ENCODE assay signal across 8 cellular contexts in the genomic region with DNA sequence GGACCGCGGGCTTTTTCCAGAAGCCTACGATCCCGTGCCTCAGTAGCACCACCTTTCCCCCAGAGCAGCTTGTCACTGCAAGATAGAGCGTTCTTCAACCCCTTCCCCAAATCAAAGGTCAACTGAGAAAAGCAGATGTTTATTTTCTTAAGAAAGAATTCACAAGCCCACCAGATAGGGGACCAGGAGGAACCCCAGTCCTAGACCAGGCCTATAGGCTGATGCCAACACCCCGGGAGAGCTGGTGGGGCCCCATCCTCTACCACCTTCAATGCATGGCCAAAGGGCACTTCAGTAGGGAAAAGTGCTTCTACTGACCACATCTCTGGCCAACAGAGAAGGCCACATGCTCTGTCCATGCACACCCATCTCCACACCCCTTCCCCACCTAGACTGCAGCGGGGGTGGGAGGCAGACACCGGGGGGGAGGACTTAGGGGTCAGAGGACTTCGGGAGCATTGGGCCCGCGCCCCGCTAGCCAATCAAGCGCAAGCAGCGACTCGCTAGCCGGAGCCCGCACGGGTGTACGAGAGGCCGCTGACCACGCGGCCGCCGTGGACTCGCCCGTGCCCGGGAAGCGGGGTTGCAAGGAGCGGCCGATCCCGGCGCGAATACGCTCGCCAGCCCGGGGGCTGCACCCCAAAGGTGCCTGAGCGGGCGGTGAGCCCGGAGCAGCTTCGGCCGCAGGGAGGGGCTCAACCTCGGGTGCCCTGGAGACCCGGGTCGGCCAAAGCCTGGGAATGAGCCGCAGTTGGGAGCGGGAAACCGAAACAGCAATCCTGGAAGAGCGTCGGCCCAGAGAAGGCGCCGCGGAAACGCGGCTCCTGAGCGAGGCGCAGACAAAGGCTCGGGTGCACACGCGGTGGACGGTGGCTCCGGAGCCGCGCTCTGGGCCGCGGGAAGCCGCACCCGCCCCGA. TPM values are rescaled to one million over a fixed set of nuclear protein-coding genes. Genes with fewer than 3 reads are reported as not detected.
DNase-seq lines count a peak whose midpoint lies in the region; ATAC-seq and TF ChIP-seq lines count a peak whose summit lies in the region.

No MANE protein-coding gene starts in this region.

- no peaks in the 10 kb centered on the region for H3K9me3 ChIP-seq in HUES48 (ENCODE audit: control insufficient read depth, insufficient read depth, low read length)

- H3K36me3 Mint-ChIP-seq in chondrocyte (ENCODE audit: low read depth) = no peaks in the 10 kb centered on the region
- peaks cover 2 to 3% of the 10 kb centered on the region in 2 donors for H3K36me3 Mint-ChIP-seq in stimulated activated naive B cell treated with anti-CD40 and anti-IgM and Interleukin-4, amounts not matched to agents 10 μg/mL and 1 μg/mL and 100 μg/mL, for 72 hours

- ATAC-seq in stimulated activated naive B cell treated with anti-CD40 and anti-IgM and Interleukin-4, amounts not matched to agents 10 μg/mL and 1 μg/mL and 100 μg/mL, for 72 hours (replicated peaks) = no peak

- POLR2A ChIA-PET in GM10248 (lab: Yijun Ruan, JAX) = no interaction called here

- no peaks in the 10 kb centered on the region for H3K36me3 ChIP-seq in HUES48 (ENCODE audit: control insufficient read depth, insufficient read depth, low read length)

- DNase-seq in chondrocyte (ENCODE audit: low spot score) (no peak), kidney tubule cell (ENCODE audit: low spot score) (peak; percentile 46), SW480 (ENCODE audit: low spot score) (no peak), GM10248 (ENCODE audit: extremely low spot score) (no peak), SK-N-DZ (ENCODE audit: low spot score) (no peak), GDM1 (lab: John Stamatoyannopoulos, UW) (no peak)
- no peak for DNase-seq in stimulated activated naive B cell treated with anti-CD40 and anti-IgM and Interleukin-4, amounts not matched to agents 10 μg/mL and 1 μg/mL and 100 μg/mL, for 72 hours

- CTCF ChIA-PET in GM10248 (lab: Yijun Ruan, JAX) = no interaction called here

- H3K4me3 Mint-ChIP-seq in chondrocyte (ENCODE audit: unreplicated experiment) = peak overlapping the region; percentile 69
- no peak overlapping the region for H3K4me3 Mint-ChIP-seq in stimulated activated naive B cell treated with anti-CD40 and anti-IgM and Interleukin-4, amounts not matched to agents 10 μg/mL and 1 μg/mL and 100 μg/mL, for 72 hours

- no peak overlapping the region for H3K27ac Mint-ChIP-seq in chondrocyte (ENCODE audit: unreplicated experiment)
- H3K27ac Mint-ChIP-seq in stimulated activated naive B cell treated with anti-CD40 and anti-IgM and Interleukin-4, amounts not matched to agents 10 μg/mL and 1 μg/mL and 100 μg/mL, for 72 hours = peak overlapping the region; percentile 79

- peaks cover 41% of the 10 kb centered on the region for H3K4me1 ChIP-seq in HUES48 (ENCODE audit: control insufficient read depth, insufficient read depth, low read length)

- no peaks in the 10 kb centered on the region for H3K9me3 Mint-ChIP-seq in chondrocyte (ENCODE audit: low read depth)
- no peaks in the 10 kb centered on the region for H3K9me3 Mint-ChIP-seq in stimulated activated naive B cell treated with anti-CD40 and anti-IgM and Interleukin-4, amounts not matched to agents 10 μg/mL and 1 μg/mL and 100 μg/mL, for 72 hours

- H3K9ac ChIP-seq in HUES48 (ENCODE audit: low read depth, low read length) = peak overlapping the region; percentile 46

- peak overlapping the region; percentile 54 for H3K4me3 ChIP-seq in HUES48 (ENCODE audit: low read depth, low read length)

- H3K27me3 Mint-ChIP-seq in chondrocyte (ENCODE audit: low read depth) = peaks cover 8% of the 10 kb centered on the region
- peaks cover 38 to 63% of the 10 kb centered on the region in 2 donors for H3K27me3 Mint-ChIP-seq in stimulated activated naive B cell treated with anti-CD40 and anti-IgM and Interleukin-4, amounts not matched to agents 10 μg/mL and 1 μg/mL and 100 μg/mL, for 72 hours

- peaks cover 82% of the 10 kb centered on the region for H3K27me3 ChIP-seq in HUES48 (ENCODE audit: control insufficient read depth, insufficient read depth, low read length)

- H3K4me1 Mint-ChIP-seq in chondrocyte (ENCODE audit: low read depth) = peaks cover 24% of the 10 kb centered on the region
- peaks cover 8 to 9% of the 10 kb centered on the region in 2 donors for H3K4me1 Mint-ChIP-seq in stimulated activated naive B cell treated with anti-CD40 and anti-IgM and Interleukin-4, amounts not matched to agents 10 μg/mL and 1 μg/mL and 100 μg/mL, for 72 hours

- H3K27ac ChIP-seq in HUES48 (ENCODE audit: low read depth, low read length) = no peak overlapping the region

- TF ChIP-seq CTCF in chondrocyte (IDR thresholded peaks at IDR 0.05) (no peak), GM10248 (IDR thresholded peaks at IDR 0.05; ENCODE audit: control extremely low read depth, extremely low read depth, low read depth, missing control alignments) (no peak)

RNA-seq across cellular contexts. Expression of a gene that starts 2.8 kb away (rescaled TPM):
- total RNA-seq in chondrocyte = 10.4 to 14.3 TPM (median 13.7 TPM) in 3 replicates
- polyA plus RNA-seq in SK-N-DZ (2014; cell fraction: cytosol; rRNA removed) = 8.2 and 10.4 TPM in 2 replicates
- 15.9 and 19.2 TPM in 2 replicates for polyA plus RNA-seq in SK-N-DZ (2014; cell fraction: nucleus; rRNA removed)
